Comparison of ENCODE assay signal across 17 cellular contexts in genomic region chr3:188706599-188706998, GRCh38.
A peak's percentile ranks its signal among the peaks of the same experiment; 100 is the strongest.
DNase-seq lines count a peak whose midpoint lies in the region; ATAC-seq and TF ChIP-seq lines count a peak whose summit lies in the region.
"Had no signal": no experiment of that assay in that cellular context is flagged by ENCODE, and none has a peak within 500 bp of the region (broad histone marks: within the 10 kb centered on the region; RNA-seq: fewer than 3 reads in every experiment).

No MANE protein-coding gene starts in this region.

- TF ChIP-seq CTCF in fibroblast of lung (conservative IDR thresholded peaks at IDR 0.05 in 1 of 2, IDR thresholded peaks at IDR 0.05 in 1 of 2; ENCODE audit: low read depth in 1 of 2, low read length in 2 of 2) (no peak), tibial artery (IDR thresholded peaks at IDR 0.05) (no peak)

- peaks cover 13% of the 10 kb centered on the region for H3K27me3 Mint-ChIP-seq in activated T-cell treated with anti-CD3 and anti-CD28 coated beads, Interleukin-2, amount 50 U/mL, for 72 hours (ENCODE audit: low read depth)

- H3K4me3 ChIP-seq in ACC112 (ENCODE audit: low read depth, low read length) = no peak overlapping the region
- no peak overlapping the region for H3K4me3 ChIP-seq in fibroblast of lung (replicated peaks in 1 of 4; ENCODE audit: control extremely low read depth in 1 of 4, insufficient read depth in 1 of 4, low read depth in 3 of 4, low read length in 4 of 4)
- H3K4me3 ChIP-seq in tibial artery = no peak overlapping the region
- H3K4me3 ChIP-seq: HAP-1, K562 had no signal

- peaks cover 16% of the 10 kb centered on the region for H3K4me1 ChIP-seq in ACC112 (ENCODE audit: control insufficient read depth, insufficient read depth, low read length, unreplicated experiment)
- peaks cover 5% of the 10 kb centered on the region for H3K4me1 ChIP-seq in fibroblast of lung (ENCODE audit: control insufficient read depth, extremely low read depth, insufficient read depth, low read length)
- peaks cover 0 to 71% (median 6%) of the 10 kb centered on the region in 4 donors for H3K4me1 ChIP-seq in tibial artery
- H3K4me1 ChIP-seq: HAP-1 had no signal

- H3K79me2 ChIP-seq in ACC112 (ENCODE audit: control insufficient read depth, insufficient read depth, low read length, unreplicated experiment) (no peaks in the 10 kb centered on the region), fibroblast of lung (ENCODE audit: control insufficient read depth, insufficient read depth, low read length) (no peaks in the 10 kb centered on the region)

- H2AFZ ChIP-seq in ACC112 (ENCODE audit: low read length, unreplicated experiment) = no peak overlapping the region
- no peak overlapping the region for H2AFZ ChIP-seq in fibroblast of lung (ENCODE audit: low read length)

- no peak overlapping the region for H3K27ac Mint-ChIP-seq in activated T-cell treated with anti-CD3 and anti-CD28 coated beads, Interleukin-2, amount 50 U/mL, for 72 hours

- H3K36me3 ChIP-seq in ACC112 (ENCODE audit: insufficient read depth, low read length) (no peaks in the 10 kb centered on the region), fibroblast of lung (ENCODE audit: control insufficient read depth, insufficient read depth, low read length) (no peaks in the 10 kb centered on the region), tibial artery (peaks cover 13 to 26% (median 15%) of the 10 kb centered on the region in 3 donors)
- H3K36me3 ChIP-seq: HAP-1 had no signal

- no peaks in the 10 kb centered on the region for H3K9me3 Mint-ChIP-seq in activated T-cell treated with anti-CD3 and anti-CD28 coated beads, Interleukin-2, amount 50 U/mL, for 72 hours

- H4K20me1 ChIP-seq in fibroblast of lung (ENCODE audit: control insufficient read depth, extremely low read depth, insufficient read depth, low read length) = no peaks in the 10 kb centered on the region

- 0 out of 2 replicates have a peak overlapping the region, but pooled peaks have one; percentile 17 for H3K27ac ChIP-seq in ACC112 (ENCODE audit: low read depth, low read length)
- no peak overlapping the region for H3K27ac ChIP-seq in fibroblast of lung (ENCODE audit: insufficient read depth, low read length)
- H3K27ac ChIP-seq in tibial artery = no peak overlapping the region
- H3K27ac ChIP-seq: RWPE1 had no signal

- H3K9me3 ChIP-seq in fibroblast of lung (ENCODE audit: control insufficient read depth, insufficient read depth, low read depth, low read length) (no peaks in the 10 kb centered on the region), tibial artery (no peaks in the 10 kb centered on the region)
- H3K9me3 ChIP-seq: HAP-1 had no signal

- no peak overlapping the region for H3K9ac ChIP-seq in fibroblast of lung (ENCODE audit: insufficient read depth, low read length)

- peak; percentile 24 for DNase-seq in M059J (ENCODE audit: low read depth)
- DNase-seq in fibroblast of lung (ENCODE audit: low read depth in 2 of 2) = peak in 1 of 2 donors; percentile 62
- peak; percentile 15 for DNase-seq in non-pigmented ciliary epithelial cell (ENCODE audit: low read depth)
- DNase-seq in amniotic stem cell (lab: John Stamatoyannopoulos, UW) = no peak
- no peak for DNase-seq in tibial artery
- no peak for DNase-seq in mesenteric fat pad (ENCODE audit: low spot score)
- no peak for DNase-seq in activated T-cell treated with anti-CD3 and anti-CD28 coated beads, Interleukin-2, amount 50 U/mL, for 72 hours
- DNase-seq: MV-4-11; NCI-H1417; NCI-H1930; NCI-H446; NK-92 treated with Interleukin-12 subunit alpha and Interleukin-12 subunit beta, amount 100 ng/mL, for 24 hours; OCI-M1 had no signal

- H3K4me2 ChIP-seq in fibroblast of lung (ENCODE audit: extremely low read depth, insufficient read depth, low read length) = peak overlapping the region; percentile 45

- no peak for ATAC-seq in activated T-cell treated with anti-CD3 and anti-CD28 coated beads, Interleukin-2, amount 50 U/mL, for 72 hours (replicated peaks in 1 of 2)
- ATAC-seq: K562 had no signal

- peaks cover 25% of the 10 kb centered on the region for H3K4me1 Mint-ChIP-seq in activated T-cell treated with anti-CD3 and anti-CD28 coated beads, Interleukin-2, amount 50 U/mL, for 72 hours (ENCODE audit: low read depth)

- H3K27me3 ChIP-seq in ACC112 (ENCODE audit: insufficient read depth, low read length) (no peaks in the 10 kb centered on the region), fibroblast of lung (ENCODE audit: control insufficient read depth, insufficient read depth, low read length) (no peaks in the 10 kb centered on the region), tibial artery (no peaks in the 10 kb centered on the region)

- intact Hi-C loops in tibial artery (cut with DNase I; ENCODE audit: low total_unique reads) = no loop called here

- H3K4me3 Mint-ChIP-seq in activated T-cell treated with anti-CD3 and anti-CD28 coated beads, Interleukin-2, amount 50 U/mL, for 72 hours = no peak overlapping the region

- peaks cover 2 to 4% of the 10 kb centered on the region in 2 donors for H3K36me3 Mint-ChIP-seq in activated T-cell treated with anti-CD3 and anti-CD28 coated beads, Interleukin-2, amount 50 U/mL, for 72 hours (ENCODE audit: insufficient read depth in 2 of 2)

Comparison
In these comparisons a context has a peak if more than half of its experiments do, and no peak if none do; other contexts are left out.
1. DNase-seq: peak in M059J (single experiment) and non-pigmented ciliary epithelial cell (single experiment); none in amniotic stem cell (single experiment), tibial artery (0 of 2), mesenteric fat pad (single experiment) and activated T-cell treated with anti-CD3 and anti-CD28 coated beads, Interleukin-2, amount 50 U/mL, for 72 hours (0 of 2).